In the genomic region with DNA sequence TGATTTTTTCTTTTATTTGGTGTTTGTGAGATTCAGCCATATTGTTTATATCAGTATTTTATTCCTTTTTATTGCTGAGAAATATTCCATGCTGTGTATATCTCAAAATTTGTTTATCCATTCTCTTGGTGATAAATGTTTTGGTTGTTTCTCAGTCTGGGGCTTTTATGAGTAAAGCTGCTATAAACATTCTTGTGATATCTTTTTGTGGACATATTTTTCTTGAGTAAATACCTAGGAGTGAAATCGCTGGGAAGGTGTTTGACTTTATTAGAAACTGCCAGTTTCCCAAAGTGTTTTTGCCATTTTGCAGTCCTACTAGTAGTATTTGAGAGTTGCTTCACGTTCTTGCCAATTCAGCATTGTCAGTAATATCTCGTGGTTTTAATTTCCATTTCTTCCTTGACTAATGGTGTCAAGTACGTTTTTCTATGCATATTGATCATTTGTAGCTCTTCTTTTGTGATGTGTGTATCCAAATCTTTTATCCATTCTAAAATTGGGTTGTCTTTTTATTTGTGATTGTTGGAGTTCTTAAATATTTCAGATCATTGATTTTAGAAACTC, we compare ENCODE assay signal across 2 cellular contexts.
TF ChIP-seq lines count a peak whose summit lies in the region.

No MANE protein-coding gene starts in this region.

TF ChIP-seq in HepG2, 621 proteins besides CTCF, POLR2A, EP300 and RAD21:
- TF ChIP-seq, protein P1, sequence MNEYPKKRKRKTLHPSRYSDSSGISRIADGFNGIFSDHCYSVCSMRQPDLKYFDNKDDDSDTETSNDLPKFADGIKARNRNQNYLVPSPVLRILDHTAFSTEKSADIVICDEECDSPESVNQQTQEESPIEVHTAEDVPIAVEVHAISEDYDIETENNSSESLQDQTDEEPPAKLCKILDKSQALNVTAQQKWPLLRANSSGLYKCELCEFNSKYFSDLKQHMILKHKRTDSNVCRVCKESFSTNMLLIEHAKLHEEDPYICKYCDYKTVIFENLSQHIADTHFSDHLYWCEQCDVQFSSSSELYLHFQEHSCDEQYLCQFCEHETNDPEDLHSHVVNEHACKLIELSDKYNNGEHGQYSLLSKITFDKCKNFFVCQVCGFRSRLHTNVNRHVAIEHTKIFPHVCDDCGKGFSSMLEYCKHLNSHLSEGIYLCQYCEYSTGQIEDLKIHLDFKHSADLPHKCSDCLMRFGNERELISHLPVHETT (CRISPR knock-in tag; conservative IDR thresholded peaks at IDR 0.05): no peak
- peak; percentile 58 to 59; a peak in 3 of 4 replicates for TF ChIP-seq MAFK (conservative IDR thresholded peaks at IDR 0.05 in 1 of 2, IDR thresholded peaks at IDR 0.05 in 1 of 2; ENCODE audit: low read length in 2 of 2)
- TF ChIP-seq MAFF (IDR thresholded peaks at IDR 0.05; ENCODE audit: low read depth, low read length): peak; percentile 24; the same call in 1 of the 2 replicates

TF ChIP-seq in WTC11, 78 proteins besides CTCF, POLR2A, EP300 and RAD21:
- TF ChIP-seq ESRRA (CRISPR knock-in tag; IDR thresholded peaks at IDR 0.05; ENCODE audit: borderline replicate concordance): no peak
- no peak for TF ChIP-seq GTF2I (CRISPR knock-in tag; conservative IDR thresholded peaks at IDR 0.05)
- no peak for TF ChIP-seq ZNF396 (CRISPR knock-in tag; IDR thresholded peaks at IDR 0.05; ENCODE audit: borderline replicate concordance)
- TF ChIP-seq, protein P2, sequence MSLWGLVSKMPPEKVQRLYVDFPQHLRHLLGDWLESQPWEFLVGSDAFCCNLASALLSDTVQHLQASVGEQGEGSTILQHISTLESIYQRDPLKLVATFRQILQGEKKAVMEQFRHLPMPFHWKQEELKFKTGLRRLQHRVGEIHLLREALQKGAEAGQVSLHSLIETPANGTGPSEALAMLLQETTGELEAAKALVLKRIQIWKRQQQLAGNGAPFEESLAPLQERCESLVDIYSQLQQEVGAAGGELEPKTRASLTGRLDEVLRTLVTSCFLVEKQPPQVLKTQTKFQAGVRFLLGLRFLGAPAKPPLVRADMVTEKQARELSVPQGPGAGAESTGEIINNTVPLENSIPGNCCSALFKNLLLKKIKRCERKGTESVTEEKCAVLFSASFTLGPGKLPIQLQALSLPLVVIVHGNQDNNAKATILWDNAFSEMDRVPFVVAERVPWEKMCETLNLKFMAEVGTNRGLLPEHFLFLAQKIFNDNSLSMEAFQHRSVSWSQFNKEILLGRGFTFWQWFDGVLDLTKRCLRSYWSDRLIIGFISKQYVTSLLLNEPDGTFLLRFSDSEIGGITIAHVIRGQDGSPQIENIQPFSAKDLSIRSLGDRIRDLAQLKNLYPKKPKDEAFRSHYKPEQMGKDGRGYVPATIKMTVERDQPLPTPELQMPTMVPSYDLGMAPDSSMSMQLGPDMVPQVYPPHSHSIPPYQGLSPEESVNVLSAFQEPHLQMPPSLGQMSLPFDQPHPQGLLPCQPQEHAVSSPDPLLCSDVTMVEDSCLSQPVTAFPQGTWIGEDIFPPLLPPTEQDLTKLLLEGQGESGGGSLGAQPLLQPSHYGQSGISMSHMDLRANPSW (CRISPR knock-in tag; conservative IDR thresholded peaks at IDR 0.05; ENCODE audit: low read depth): no peak
- TF ChIP-seq, protein P3, sequence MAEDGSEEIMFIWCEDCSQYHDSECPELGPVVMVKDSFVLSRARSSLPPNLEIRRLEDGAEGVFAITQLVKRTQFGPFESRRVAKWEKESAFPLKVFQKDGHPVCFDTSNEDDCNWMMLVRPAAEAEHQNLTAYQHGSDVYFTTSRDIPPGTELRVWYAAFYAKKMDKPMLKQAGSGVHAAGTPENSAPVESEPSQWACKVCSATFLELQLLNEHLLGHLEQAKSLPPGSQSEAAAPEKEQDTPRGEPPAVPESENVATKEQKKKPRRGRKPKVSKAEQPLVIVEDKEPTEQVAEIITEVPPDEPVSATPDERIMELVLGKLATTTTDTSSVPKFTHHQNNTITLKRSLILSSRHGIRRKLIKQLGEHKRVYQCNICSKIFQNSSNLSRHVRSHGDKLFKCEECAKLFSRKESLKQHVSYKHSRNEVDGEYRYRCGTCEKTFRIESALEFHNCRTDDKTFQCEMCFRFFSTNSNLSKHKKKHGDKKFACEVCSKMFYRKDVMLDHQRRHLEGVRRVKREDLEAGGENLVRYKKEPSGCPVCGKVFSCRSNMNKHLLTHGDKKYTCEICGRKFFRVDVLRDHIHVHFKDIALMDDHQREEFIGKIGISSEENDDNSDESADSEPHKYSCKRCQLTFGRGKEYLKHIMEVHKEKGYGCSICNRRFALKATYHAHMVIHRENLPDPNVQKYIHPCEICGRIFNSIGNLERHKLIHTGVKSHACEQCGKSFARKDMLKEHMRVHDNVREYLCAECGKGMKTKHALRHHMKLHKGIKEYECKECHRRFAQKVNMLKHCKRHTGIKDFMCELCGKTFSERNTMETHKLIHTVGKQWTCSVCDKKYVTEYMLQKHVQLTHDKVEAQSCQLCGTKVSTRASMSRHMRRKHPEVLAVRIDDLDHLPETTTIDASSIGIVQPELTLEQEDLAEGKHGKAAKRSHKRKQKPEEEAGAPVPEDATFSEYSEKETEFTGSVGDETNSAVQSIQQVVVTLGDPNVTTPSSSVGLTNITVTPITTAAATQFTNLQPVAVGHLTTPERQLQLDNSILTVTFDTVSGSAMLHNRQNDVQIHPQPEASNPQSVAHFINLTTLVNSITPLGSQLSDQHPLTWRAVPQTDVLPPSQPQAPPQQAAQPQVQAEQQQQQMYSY (CRISPR knock-in tag; IDR thresholded peaks at IDR 0.05): no peak
- TF ChIP-seq ZNF423 (CRISPR knock-in tag; IDR thresholded peaks at IDR 0.05): no peak
- TF ChIP-seq, protein P4, sequence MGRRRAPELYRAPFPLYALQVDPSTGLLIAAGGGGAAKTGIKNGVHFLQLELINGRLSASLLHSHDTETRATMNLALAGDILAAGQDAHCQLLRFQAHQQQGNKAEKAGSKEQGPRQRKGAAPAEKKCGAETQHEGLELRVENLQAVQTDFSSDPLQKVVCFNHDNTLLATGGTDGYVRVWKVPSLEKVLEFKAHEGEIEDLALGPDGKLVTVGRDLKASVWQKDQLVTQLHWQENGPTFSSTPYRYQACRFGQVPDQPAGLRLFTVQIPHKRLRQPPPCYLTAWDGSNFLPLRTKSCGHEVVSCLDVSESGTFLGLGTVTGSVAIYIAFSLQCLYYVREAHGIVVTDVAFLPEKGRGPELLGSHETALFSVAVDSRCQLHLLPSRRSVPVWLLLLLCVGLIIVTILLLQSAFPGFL (CRISPR knock-in tag; IDR thresholded peaks at IDR 0.05; ENCODE audit: borderline replicate concordance): no peak
- TF ChIP-seq, protein P5, sequence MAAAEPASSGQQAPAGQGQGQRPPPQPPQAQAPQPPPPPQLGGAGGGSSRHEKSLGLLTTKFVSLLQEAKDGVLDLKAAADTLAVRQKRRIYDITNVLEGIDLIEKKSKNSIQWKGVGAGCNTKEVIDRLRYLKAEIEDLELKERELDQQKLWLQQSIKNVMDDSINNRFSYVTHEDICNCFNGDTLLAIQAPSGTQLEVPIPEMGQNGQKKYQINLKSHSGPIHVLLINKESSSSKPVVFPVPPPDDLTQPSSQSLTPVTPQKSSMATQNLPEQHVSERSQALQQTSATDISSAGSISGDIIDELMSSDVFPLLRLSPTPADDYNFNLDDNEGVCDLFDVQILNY (CRISPR knock-in tag; IDR thresholded peaks at IDR 0.05): no peak
- no peak for TF ChIP-seq FOXK1 (CRISPR knock-in tag; IDR thresholded peaks at IDR 0.05)
- no peak for TF ChIP-seq ATF1 (CRISPR knock-in tag; IDR thresholded peaks at IDR 0.05)
- TF ChIP-seq, protein P6, sequence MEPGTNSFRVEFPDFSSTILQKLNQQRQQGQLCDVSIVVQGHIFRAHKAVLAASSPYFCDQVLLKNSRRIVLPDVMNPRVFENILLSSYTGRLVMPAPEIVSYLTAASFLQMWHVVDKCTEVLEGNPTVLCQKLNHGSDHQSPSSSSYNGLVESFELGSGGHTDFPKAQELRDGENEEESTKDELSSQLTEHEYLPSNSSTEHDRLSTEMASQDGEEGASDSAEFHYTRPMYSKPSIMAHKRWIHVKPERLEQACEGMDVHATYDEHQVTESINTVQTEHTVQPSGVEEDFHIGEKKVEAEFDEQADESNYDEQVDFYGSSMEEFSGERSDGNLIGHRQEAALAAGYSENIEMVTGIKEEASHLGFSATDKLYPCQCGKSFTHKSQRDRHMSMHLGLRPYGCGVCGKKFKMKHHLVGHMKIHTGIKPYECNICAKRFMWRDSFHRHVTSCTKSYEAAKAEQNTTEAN (CRISPR knock-in tag; IDR thresholded peaks at IDR 0.05): no peak
